ENCODE assay signal across 8 cellular contexts in genomic region chr18:48947102-48947501, GRCh38. TPM values are rescaled to one million over a fixed set of nuclear protein-coding genes. Genes with fewer than 3 reads are reported as not detected.
DNase-seq lines count a peak whose midpoint lies in the region; TF ChIP-seq lines count a peak whose summit lies in the region.

No MANE protein-coding gene starts in this region.

- no peak for TF ChIP-seq CTCF in A673 (conservative IDR thresholded peaks at IDR 0.05; ENCODE audit: low read depth, low read length)
- TF ChIP-seq CTCF in HFF-Myc (IDR thresholded peaks at IDR 0.05; ENCODE audit: low read depth, low read length, missing control alignments): no peak
- no peak for TF ChIP-seq CTCF in cardiac fibroblast (IDR thresholded peaks at IDR 0.05; ENCODE audit: low read depth, low read length)
- TF ChIP-seq CTCF in GM13977 (IDR thresholded peaks at IDR 0.05; ENCODE audit: extremely low read depth, insufficient read depth, missing control alignments): no peak

- H3K4me1 ChIP-seq in A673 (ENCODE audit: insufficient read depth, low read length, poor library complexity, severe bottlenecking) (peaks cover 50% of the 10 kb centered on the region), mucosa of stomach (ENCODE audit: control insufficient read depth, insufficient read depth, low read length) (peaks cover 48% of the 10 kb centered on the region)

- in situ Hi-C loops in GM13977 (cut with MboI; ENCODE audit: low pct_unique_long_range_greater_than_20kb, low sequenced_read_pairs, unreplicated experiment): no loop called here

- H3K9me3 ChIP-seq in A673 (ENCODE audit: low read depth, low read length, poor library complexity, severe bottlenecking) (no peaks in the 10 kb centered on the region), mucosa of stomach (ENCODE audit: control insufficient read depth, low read length) (no peaks in the 10 kb centered on the region)

- CTCF ChIA-PET in A673 (lab: Charles Lee): interaction anchor here (0.6 kb wide), 1 partner anchor 232 kb away, joined by 3 read pairs; no protein-coding TSS in a partner anchor

- no peaks in the 10 kb centered on the region for H3K36me3 ChIP-seq in A673 (ENCODE audit: insufficient read depth, low read length, poor library complexity, severe bottlenecking)
- peaks cover 5% of the 10 kb centered on the region for H3K36me3 ChIP-seq in mucosa of stomach (ENCODE audit: control insufficient read depth, insufficient read depth, low read length)

- DNase-seq in A673 (ENCODE audit: low spot score) (no peak), HFF-Myc (ENCODE audit: extremely low read depth, low read depth) (no peak), cardiac fibroblast (ENCODE audit: low read depth in 2 of 2) (peak in 1 of 2 donors; percentile 34), GM13977 (ENCODE audit: low spot score) (no peak), CD1c-positive myeloid dendritic cell (ENCODE audit: extremely low spot score) (no peak), RPMI8226 (no peak)
- no peak for DNase-seq in stimulated activated CD4-positive, alpha-beta T cell treated with anti-CD3 and anti-CD28 coated beads, Interleukin-12 subunit alpha, Interleukin-12 subunit beta, amount 100 ng/mL, for 4 hours

- peak overlapping the region; percentile 66 for H3K27ac ChIP-seq in A673 (ENCODE audit: low read depth, low read length, poor library complexity, severe bottlenecking)

- H3K4me3 ChIP-seq in A673 (ENCODE audit: low read depth, low read length, poor library complexity, severe bottlenecking) (peak overlapping the region; percentile 73), HFF-Myc (replicated peaks; ENCODE audit: low read depth, low read length) (peak overlapping the region; percentile 84), cardiac fibroblast (replicated peaks in 1 of 2; ENCODE audit: low read depth in 2 of 2, low read length in 2 of 2) (peak overlapping the region; percentile 82 to 86), mucosa of stomach (ENCODE audit: low read length) (peak overlapping the region; percentile 94)

- no peaks in the 10 kb centered on the region for H3K27me3 ChIP-seq in A673 (replicated peaks; ENCODE audit: insufficient read depth, low read depth, low read length, poor library complexity)
- H3K27me3 ChIP-seq in mucosa of stomach (ENCODE audit: control insufficient read depth, insufficient read depth, low read length): no peaks in the 10 kb centered on the region

- no TSS peak for BruUV-seq in A673 (replicated peaks; lab: Mats Ljungman, UMichigan)

- POLR2A ChIA-PET in A673 (lab: Charles Lee; ENCODE audit: low non-redundant PET): no interaction called here

- H3K9ac ChIP-seq in mucosa of stomach (ENCODE audit: low read length): peak overlapping the region; percentile 77

- intact Hi-C loops in A673 (cut with micrococcal nuclease; ENCODE audit: unreplicated experiment): loop anchor here (5.0 kb wide), 2 partner anchors 170 to 280 kb away; no protein-coding TSS in a partner anchor

RNA-seq across cellular contexts. Expression of gene SMAD7, which starts 3.7 kb away (rescaled TPM):
- total RNA-seq in A673 (2021): 11.4 and 12.0 TPM in 2 replicates
